ENCODE assay signal across 18 cellular contexts in the genomic region with DNA sequence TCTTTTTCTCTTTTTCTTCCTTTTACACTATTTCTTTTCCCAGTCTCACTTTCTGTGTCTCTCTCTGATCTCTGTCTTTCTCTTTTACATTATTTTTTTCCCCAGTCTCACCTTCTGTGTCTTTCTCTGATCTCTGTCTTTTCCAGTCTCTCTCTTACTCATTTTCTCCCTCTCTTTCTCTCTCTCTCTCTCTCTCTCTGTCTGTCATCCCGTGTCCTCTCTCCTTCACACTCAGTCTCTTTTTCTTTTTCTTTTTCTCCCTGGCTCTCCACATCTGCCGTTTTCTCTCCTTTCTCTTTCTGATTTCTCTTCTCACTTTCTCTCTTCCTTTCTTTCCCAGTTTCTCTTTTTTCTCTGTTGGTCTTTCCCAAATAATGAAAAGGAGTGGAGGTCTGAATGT. TPM values are rescaled to one million over a fixed set of nuclear protein-coding genes. Genes with fewer than 3 reads are reported as not detected.
DNase-seq lines count a peak whose midpoint lies in the region; ATAC-seq and TF ChIP-seq lines count a peak whose summit lies in the region.
"Had no signal": no experiment of that assay in that cellular context is flagged by ENCODE, and none has a peak within 500 bp of the region (broad histone marks: within the 10 kb centered on the region; RNA-seq: fewer than 3 reads in every experiment).

No MANE protein-coding gene starts in this region.

- peak overlapping the region; percentile 43 for H3K9ac ChIP-seq in mesenchymal stem cell (ENCODE audit: low read length)

- no peak overlapping the region for H2BK15ac ChIP-seq in mesenchymal stem cell (ENCODE audit: low read depth, poor library complexity, severe bottlenecking)

- no peak for ATAC-seq in activated CD8-positive, alpha-beta T cell treated with anti-CD3 and anti-CD28 coated beads for 36 hours
- no peak for ATAC-seq in activated CD8-positive, alpha-beta T cell treated with anti-CD3 and anti-CD28 coated beads, Interleukin-2, amount 10 ng/mL, durations not matched to agents 7 days and 5 days
- ATAC-seq in HG03025 (IDR thresholded peaks at IDR 0.05; ENCODE audit: low FRiP score, unreplicated experiment): no peak
- ATAC-seq in HG03196 (IDR thresholded peaks at IDR 0.05; ENCODE audit: unreplicated experiment): no peak

- 88% methylated on average over 2 of the region's 2 CpGs for WGBS in mesenchymal stem cell

- peak overlapping the region; percentile 40 for H3K27ac Mint-ChIP-seq in activated CD8-positive, alpha-beta T cell treated with anti-CD3 and anti-CD28 coated beads for 36 hours
- no peak overlapping the region for H3K27ac Mint-ChIP-seq in activated CD8-positive, alpha-beta T cell treated with anti-CD3 and anti-CD28 coated beads, Interleukin-2, amount 10 ng/mL, durations not matched to agents 7 days and 5 days
- peak overlapping the region; percentile 60 to 97 (median 82) for H3K27ac Mint-ChIP-seq in CD4-positive, alpha-beta memory T cell
- H3K27ac Mint-ChIP-seq in activated T-helper 1 cell treated with anti-CD3 and anti-CD28 coated beads, Interleukin-12 subunit alpha, Interleukin-12 subunit beta, Interleukin-2, Interleukin-4 antibody, amounts not matched to agents 30 ng/mL and 10 ng/mL and 1 ng/mL, durations not matched to agents 14 hours and 24 hours and 36 hours: peak overlapping the region; percentile 18

- no peaks in the 10 kb centered on the region for H3K9me3 ChIP-seq in CD4-positive, alpha-beta memory T cell (ENCODE audit: control insufficient read depth in 1 of 2, low read length in 2 of 2)
- no peaks in the 10 kb centered on the region for H3K9me3 ChIP-seq in mesenchymal stem cell (ENCODE audit: control insufficient read depth, low read length)
- H3K9me3 ChIP-seq: right atrium auricular region had no signal

- no peak overlapping the region for H3K27ac ChIP-seq in CD4-positive, alpha-beta memory T cell (ENCODE audit: low read depth, low read length)
- no peak overlapping the region for H3K27ac ChIP-seq in mesenchymal stem cell (ENCODE audit: low read length, poor library complexity, severe bottlenecking)
- H3K27ac ChIP-seq: brain microvascular endothelial cell, epithelial cell of prostate, right atrium auricular region had no signal

- H3K9me3 Mint-ChIP-seq in activated CD8-positive, alpha-beta T cell treated with anti-CD3 and anti-CD28 coated beads for 36 hours: no peaks in the 10 kb centered on the region
- H3K9me3 Mint-ChIP-seq in activated CD8-positive, alpha-beta T cell treated with anti-CD3 and anti-CD28 coated beads, Interleukin-2, amount 10 ng/mL, durations not matched to agents 7 days and 5 days (ENCODE audit: insufficient read depth): no peaks in the 10 kb centered on the region
- no peaks in the 10 kb centered on the region for H3K9me3 Mint-ChIP-seq in CD4-positive, alpha-beta memory T cell
- H3K9me3 Mint-ChIP-seq in activated T-helper 1 cell treated with anti-CD3 and anti-CD28 coated beads, Interleukin-12 subunit alpha, Interleukin-12 subunit beta, Interleukin-2, Interleukin-4 antibody, amounts not matched to agents 30 ng/mL and 10 ng/mL and 1 ng/mL, durations not matched to agents 14 hours and 24 hours and 36 hours: no peaks in the 10 kb centered on the region

- no peak for DNase-seq in activated CD8-positive, alpha-beta T cell treated with anti-CD3 and anti-CD28 coated beads for 36 hours
- DNase-seq in activated CD8-positive, alpha-beta T cell treated with anti-CD3 and anti-CD28 coated beads, Interleukin-2, amount 10 ng/mL, durations not matched to agents 7 days and 5 days: no peak
- DNase-seq in CD4-positive, alpha-beta memory T cell: no peak
- DNase-seq in activated T-helper 1 cell treated with anti-CD3 and anti-CD28 coated beads, Interleukin-12 subunit alpha, Interleukin-12 subunit beta, Interleukin-2, Interleukin-4 antibody, amounts not matched to agents 30 ng/mL and 10 ng/mL and 1 ng/mL, durations not matched to agents 14 hours and 24 hours and 36 hours (ENCODE audit: low spot score): no peak
- no peak for DNase-seq in mesenchymal stem cell
- no peak for DNase-seq in superior temporal gyrus (ENCODE audit: extremely low spot score)
- DNase-seq: ACHN, brain microvascular endothelial cell, COR-L47, foreskin melanocyte, MM.1S, NCI-H1694, NCI-H2227 treated with DMSO at 0.1 percent for 48 hours, occipital lobe had no signal

- H3K14ac ChIP-seq in mesenchymal stem cell (ENCODE audit: low read length in 2 of 2): no peak overlapping the region

- no peaks in the 10 kb centered on the region for H3K27me3 Mint-ChIP-seq in activated CD8-positive, alpha-beta T cell treated with anti-CD3 and anti-CD28 coated beads for 36 hours
- no peaks in the 10 kb centered on the region for H3K27me3 Mint-ChIP-seq in activated CD8-positive, alpha-beta T cell treated with anti-CD3 and anti-CD28 coated beads, Interleukin-2, amount 10 ng/mL, durations not matched to agents 7 days and 5 days (ENCODE audit: low read depth)
- no peaks in the 10 kb centered on the region for H3K27me3 Mint-ChIP-seq in CD4-positive, alpha-beta memory T cell
- H3K27me3 Mint-ChIP-seq in activated T-helper 1 cell treated with anti-CD3 and anti-CD28 coated beads, Interleukin-12 subunit alpha, Interleukin-12 subunit beta, Interleukin-2, Interleukin-4 antibody, amounts not matched to agents 30 ng/mL and 10 ng/mL and 1 ng/mL, durations not matched to agents 14 hours and 24 hours and 36 hours (ENCODE audit: insufficient read depth): no peaks in the 10 kb centered on the region

- H3K23ac ChIP-seq in mesenchymal stem cell (ENCODE audit: low read length in 2 of 2): no peak overlapping the region

- peaks cover 3% of the 10 kb centered on the region for H3K36me3 Mint-ChIP-seq in activated CD8-positive, alpha-beta T cell treated with anti-CD3 and anti-CD28 coated beads for 36 hours (ENCODE audit: low read depth)
- peaks cover 14% of the 10 kb centered on the region for H3K36me3 Mint-ChIP-seq in activated CD8-positive, alpha-beta T cell treated with anti-CD3 and anti-CD28 coated beads, Interleukin-2, amount 10 ng/mL, durations not matched to agents 7 days and 5 days (ENCODE audit: low read depth)
- peaks cover 0 to 11% of the 10 kb centered on the region in 2 donors for H3K36me3 Mint-ChIP-seq in CD4-positive, alpha-beta memory T cell
- peaks cover 9% of the 10 kb centered on the region for H3K36me3 Mint-ChIP-seq in activated T-helper 1 cell treated with anti-CD3 and anti-CD28 coated beads, Interleukin-12 subunit alpha, Interleukin-12 subunit beta, Interleukin-2, Interleukin-4 antibody, amounts not matched to agents 30 ng/mL and 10 ng/mL and 1 ng/mL, durations not matched to agents 14 hours and 24 hours and 36 hours (ENCODE audit: low read depth)

- CTCF ChIA-PET in activated CD8-positive, alpha-beta T cell treated with anti-CD3 and anti-CD28 coated beads for 36 hours (lab: Charles Lee): no interaction called here
- CTCF ChIA-PET in activated CD8-positive, alpha-beta T cell treated with anti-CD3 and anti-CD28 coated beads, Interleukin-2, amount 10 ng/mL, durations not matched to agents 7 days and 5 days (lab: Charles Lee): interaction anchor here (1.0 kb wide), 1 partner anchor 98 kb away, joined by 4 read pairs; no protein-coding TSS in a partner anchor
- CTCF ChIA-PET in CD4-positive, alpha-beta memory T cell (lab: Charles Lee; ENCODE audit: partially characterized antibody): interaction anchor here (0.8 to 1.9 kb wide), 2 partner anchors 80 kb away, joined by 3 to 9 read pairs; no protein-coding TSS in a partner anchor

- no peak overlapping the region for H3K4me3 ChIP-seq in CD4-positive, alpha-beta memory T cell (ENCODE audit: low read length in 2 of 2)
- H3K4me3 ChIP-seq in mesenchymal stem cell (ENCODE audit: insufficient read depth in 1 of 2, low read depth in 1 of 2, low read length in 2 of 2): no peak overlapping the region
- H3K4me3 ChIP-seq: right atrium auricular region had no signal

- H4K8ac ChIP-seq in mesenchymal stem cell (ENCODE audit: low read length): no peak overlapping the region

- POLR2A ChIA-PET in activated CD8-positive, alpha-beta T cell treated with anti-CD3 and anti-CD28 coated beads for 36 hours (lab: Charles Lee): no interaction called here
- POLR2A ChIA-PET in activated CD8-positive, alpha-beta T cell treated with anti-CD3 and anti-CD28 coated beads, Interleukin-2, amount 10 ng/mL, durations not matched to agents 7 days and 5 days (lab: Charles Lee): no interaction called here
- POLR2A ChIA-PET in CD4-positive, alpha-beta memory T cell (lab: Charles Lee; ENCODE audit: partially characterized antibody): no interaction called here

- no peak overlapping the region for H2BK120ac ChIP-seq in mesenchymal stem cell (ENCODE audit: low read depth, low read length)

- no peak overlapping the region for H2AFZ ChIP-seq in mesenchymal stem cell (ENCODE audit: low read depth, low read length)

- no peaks in the 10 kb centered on the region for H3K36me3 ChIP-seq in CD4-positive, alpha-beta memory T cell (ENCODE audit: insufficient read depth, low read length)
- H3K36me3 ChIP-seq in mesenchymal stem cell (ENCODE audit: control insufficient read depth in 1 of 2, insufficient read depth in 2 of 2, low read depth in 1 of 2, low read length in 2 of 2): no peaks in the 10 kb centered on the region
- H3K36me3 ChIP-seq: brain microvascular endothelial cell, right atrium auricular region had no signal

- peaks cover 36% of the 10 kb centered on the region for H3K4me1 Mint-ChIP-seq in activated CD8-positive, alpha-beta T cell treated with anti-CD3 and anti-CD28 coated beads for 36 hours (ENCODE audit: low read depth)
- peaks cover 36% of the 10 kb centered on the region for H3K4me1 Mint-ChIP-seq in activated CD8-positive, alpha-beta T cell treated with anti-CD3 and anti-CD28 coated beads, Interleukin-2, amount 10 ng/mL, durations not matched to agents 7 days and 5 days (ENCODE audit: low read depth)
- peaks cover 26 to 46% (median 37%) of the 10 kb centered on the region in 4 donors for H3K4me1 Mint-ChIP-seq in CD4-positive, alpha-beta memory T cell
- peaks cover 30% of the 10 kb centered on the region for H3K4me1 Mint-ChIP-seq in activated T-helper 1 cell treated with anti-CD3 and anti-CD28 coated beads, Interleukin-12 subunit alpha, Interleukin-12 subunit beta, Interleukin-2, Interleukin-4 antibody, amounts not matched to agents 30 ng/mL and 10 ng/mL and 1 ng/mL, durations not matched to agents 14 hours and 24 hours and 36 hours (ENCODE audit: low read depth)

- TF ChIP-seq CTCF in activated CD8-positive, alpha-beta T cell treated with anti-CD3 and anti-CD28 coated beads for 36 hours (IDR thresholded peaks at IDR 0.05): no peak

- no peak overlapping the region for H3K4me2 ChIP-seq in mesenchymal stem cell (ENCODE audit: low read length, poor library complexity, severe bottlenecking)

- peaks cover 26% of the 10 kb centered on the region for H3K4me1 ChIP-seq in CD4-positive, alpha-beta memory T cell (ENCODE audit: insufficient read depth, low read length)
- H3K4me1 ChIP-seq in mesenchymal stem cell (ENCODE audit: control insufficient read depth, insufficient read depth, low read depth, low read length): no peaks in the 10 kb centered on the region

- no peak overlapping the region for H2BK5ac ChIP-seq in mesenchymal stem cell (ENCODE audit: low read depth, low read length, poor library complexity, severe bottlenecking)

- H2AK5ac ChIP-seq in mesenchymal stem cell (ENCODE audit: low read length, severe bottlenecking): no peak overlapping the region

- H3K27me3 ChIP-seq in CD4-positive, alpha-beta memory T cell (ENCODE audit: insufficient read depth, low read length): no peaks in the 10 kb centered on the region
- no peaks in the 10 kb centered on the region for H3K27me3 ChIP-seq in mesenchymal stem cell (ENCODE audit: control insufficient read depth in 1 of 2, insufficient read depth in 1 of 2, low read length in 2 of 2)
- H3K27me3 ChIP-seq: brain microvascular endothelial cell, right atrium auricular region had no signal

- intact Hi-C loops in activated CD8-positive, alpha-beta T cell treated with anti-CD3 and anti-CD28 coated beads for 36 hours (cut with micrococcal nuclease): loop anchor here (5.0 kb wide), 2 partner anchors 46 to 81 kb away; a partner anchor contains a TSS
- intact Hi-C loops in CD4-positive, alpha-beta memory T cell (cut with micrococcal nuclease): loop anchor here (5.0 to 10.0 kb wide), 3 partner anchors 56 to 1124 kb away; a partner anchor contains a TSS
- intact Hi-C loops in activated T-helper 1 cell treated with anti-CD3 and anti-CD28 coated beads, Interleukin-12 subunit alpha, Interleukin-12 subunit beta, Interleukin-2, Interleukin-4 antibody, amounts not matched to agents 30 ng/mL and 10 ng/mL and 1 ng/mL, durations not matched to agents 14 hours and 24 hours and 36 hours (cut with micrococcal nuclease): no loop called here

- H3K18ac ChIP-seq in mesenchymal stem cell (ENCODE audit: low read depth in 1 of 2, low read length in 2 of 2): no peak overlapping the region

- no peak overlapping the region for H2BK12ac ChIP-seq in mesenchymal stem cell (ENCODE audit: low read length in 2 of 2)

- H3K79me1 ChIP-seq in mesenchymal stem cell (replicated peaks; ENCODE audit: low read length, poor library complexity, severe bottlenecking): no peaks in the 10 kb centered on the region

- no peak overlapping the region for H3K4ac ChIP-seq in mesenchymal stem cell (ENCODE audit: low read depth in 1 of 2, low read length in 2 of 2)

- no peak overlapping the region for H3K4me3 Mint-ChIP-seq in activated CD8-positive, alpha-beta T cell treated with anti-CD3 and anti-CD28 coated beads for 36 hours
- no peak overlapping the region for H3K4me3 Mint-ChIP-seq in activated CD8-positive, alpha-beta T cell treated with anti-CD3 and anti-CD28 coated beads, Interleukin-2, amount 10 ng/mL, durations not matched to agents 7 days and 5 days
- H3K4me3 Mint-ChIP-seq in CD4-positive, alpha-beta memory T cell: peak overlapping the region in 4 of 8 donors; percentile 11 to 42 (median 30)
- H3K4me3 Mint-ChIP-seq in activated T-helper 1 cell treated with anti-CD3 and anti-CD28 coated beads, Interleukin-12 subunit alpha, Interleukin-12 subunit beta, Interleukin-2, Interleukin-4 antibody, amounts not matched to agents 30 ng/mL and 10 ng/mL and 1 ng/mL, durations not matched to agents 14 hours and 24 hours and 36 hours: peak overlapping the region; percentile 13

- H4K91ac ChIP-seq in mesenchymal stem cell (ENCODE audit: low read length): no peak overlapping the region

RNA-seq across cellular contexts. Expression of a gene that starts 22.3 kb away (rescaled TPM):
- total RNA-seq in activated CD8-positive, alpha-beta T cell treated with anti-CD3 and anti-CD28 coated beads for 36 hours: 10 to 100 TPM; 20.8 to 24.3 TPM
- 10 to 100 TPM; 17.7 to 19.1 TPM for total RNA-seq in activated CD8-positive, alpha-beta T cell treated with anti-CD3 and anti-CD28 coated beads, Interleukin-2, amount 10 ng/mL, durations not matched to agents 7 days and 5 days
- total RNA-seq in CD4-positive, alpha-beta memory T cell: 10 to 100 TPM; 13.3 to 16.8 TPM
- 10 to 100 TPM; 18.6 to 19.6 TPM for polyA plus RNA-seq in CD4-positive, alpha-beta memory T cell
- total RNA-seq in activated T-helper 1 cell treated with anti-CD3 and anti-CD28 coated beads, Interleukin-12 subunit alpha, Interleukin-12 subunit beta, Interleukin-2, Interleukin-4 antibody, amounts not matched to agents 30 ng/mL and 10 ng/mL and 1 ng/mL, durations not matched to agents 14 hours and 24 hours and 36 hours: 17.9 and 20.9 TPM in 2 replicates
- 33.0 TPM for polyA plus RNA-seq in mesenchymal stem cell (2013, experiment 1 of 2)
- polyA plus RNA-seq in mesenchymal stem cell (2013, experiment 2 of 2): 34.1 TPM

RNA-seq across cellular contexts. Expression of a gene that starts 40.8 kb away (rescaled TPM):
- under 1 TPM; 0.63 to 0.83 TPM for total RNA-seq in activated CD8-positive, alpha-beta T cell treated with anti-CD3 and anti-CD28 coated beads for 36 hours
- under 1 TPM; 0.86 to 0.95 TPM for total RNA-seq in activated CD8-positive, alpha-beta T cell treated with anti-CD3 and anti-CD28 coated beads, Interleukin-2, amount 10 ng/mL, durations not matched to agents 7 days and 5 days
- under 1 TPM; 0.15 to 0.22 TPM for total RNA-seq in CD4-positive, alpha-beta memory T cell
- not detected for polyA plus RNA-seq in CD4-positive, alpha-beta memory T cell
- 3.0 and 3.4 TPM in 2 replicates for total RNA-seq in activated T-helper 1 cell treated with anti-CD3 and anti-CD28 coated beads, Interleukin-12 subunit alpha, Interleukin-12 subunit beta, Interleukin-2, Interleukin-4 antibody, amounts not matched to agents 30 ng/mL and 10 ng/mL and 1 ng/mL, durations not matched to agents 14 hours and 24 hours and 36 hours
- 0.04 TPM for polyA plus RNA-seq in mesenchymal stem cell (2013, experiment 1 of 2)
- polyA plus RNA-seq in mesenchymal stem cell (2013, experiment 2 of 2): 0.01 TPM
- total RNA-seq: right atrium auricular region had no signal

RNA-seq across cellular contexts. Expression of a gene that starts 57.5 kb away (rescaled TPM):
- total RNA-seq in activated CD8-positive, alpha-beta T cell treated with anti-CD3 and anti-CD28 coated beads for 36 hours: 10 to 100 TPM; 19.9 to 21.7 TPM
- total RNA-seq in activated CD8-positive, alpha-beta T cell treated with anti-CD3 and anti-CD28 coated beads, Interleukin-2, amount 10 ng/mL, durations not matched to agents 7 days and 5 days: 10 to 100 TPM; 18.3 to 19.4 TPM
- 10 to 100 TPM; 14.7 to 15.5 TPM for total RNA-seq in CD4-positive, alpha-beta memory T cell
- 10 to 100 TPM; 32.5 to 36.2 TPM for polyA plus RNA-seq in CD4-positive, alpha-beta memory T cell
- total RNA-seq in activated T-helper 1 cell treated with anti-CD3 and anti-CD28 coated beads, Interleukin-12 subunit alpha, Interleukin-12 subunit beta, Interleukin-2, Interleukin-4 antibody, amounts not matched to agents 30 ng/mL and 10 ng/mL and 1 ng/mL, durations not matched to agents 14 hours and 24 hours and 36 hours: 13.9 and 18.4 TPM in 2 replicates
- polyA plus RNA-seq in mesenchymal stem cell (2013, experiment 1 of 2): 27.2 TPM
- 24.9 TPM for polyA plus RNA-seq in mesenchymal stem cell (2013, experiment 2 of 2)
